In genomic region chr7:38177621-38178003, GRCh38 we compare ENCODE assay signal across 8 cellular contexts. TPM values are rescaled to one million over a fixed set of nuclear protein-coding genes. Genes with fewer than 3 reads are reported as not detected.
DNase-seq lines count a peak whose midpoint lies in the region; ATAC-seq, FAIRE-seq and TF ChIP-seq lines count a peak whose summit lies in the region.

No MANE protein-coding gene starts in this region.

- TF ChIP-seq CTCF in keratinocyte (optimal IDR thresholded peaks at IDR 0.05 in 1 of 3, IDR thresholded peaks at IDR 0.05 in 1 of 3, conservative IDR thresholded peaks at IDR 0.05 in 1 of 3; ENCODE audit: extremely low read depth in 1 of 3, insufficient read depth in 2 of 3, low read length in 3 of 3): no peak

- dilution Hi-C loops in keratinocyte (cut with MboI; ENCODE audit: extremely low pct_ligation_motif_present, low sequenced_read_pairs): no loop called here

- H2AFZ ChIP-seq in keratinocyte (ENCODE audit: control insufficient read depth, low read length): peak overlapping the region; percentile 95

- 5% methylated on average over 15 of the region's 15 CpGs for WGBS in thymus

- no peak for TF ChIP-seq POLR2A in GM12892 (IDR thresholded peaks at IDR 0.05; ENCODE audit: low read depth, low read length)

- H3K4me3 ChIP-seq in keratinocyte (ENCODE audit: control insufficient read depth in 2 of 3, extremely low read depth in 1 of 3, insufficient read depth in 2 of 3, low read depth in 1 of 3, low read length in 3 of 3) (peak overlapping the region; percentile 91 to 93 (median 92)), thymus (ENCODE audit: low read length) (peak overlapping the region; percentile 93)

- H3K27me3 ChIP-seq in keratinocyte (ENCODE audit: control insufficient read depth, extremely low read depth, insufficient read depth, low read length) (no peaks in the 10 kb centered on the region), thymus (ENCODE audit: control insufficient read depth, insufficient read depth) (no peaks in the 10 kb centered on the region)

- no peaks in the 10 kb centered on the region for H4K20me1 ChIP-seq in keratinocyte (ENCODE audit: control insufficient read depth, extremely low read depth, insufficient read depth, low read length)

- FAIRE-seq in keratinocyte (lab: Jason Lieb, UNC) (no peak), GM12892 (lab: Jason Lieb, UNC) (no peak)

- H3K79me2 ChIP-seq in keratinocyte (ENCODE audit: control insufficient read depth, insufficient read depth, low read length): peaks cover 27% of the 10 kb centered on the region

- peaks cover 50% of the 10 kb centered on the region for H3K4me1 Mint-ChIP-seq in activated T-cell treated with anti-CD3 and anti-CD28 coated beads, Interleukin-2, amount 50 U/mL, for 24 hours (ENCODE audit: low read depth)
- peaks cover 45% of the 10 kb centered on the region for H3K4me1 Mint-ChIP-seq in activated T-helper 1 cell treated with anti-CD3 and anti-CD28 coated beads, Interleukin-12 subunit alpha, Interleukin-12 subunit beta, Interleukin-2, Interleukin-4 antibody, amounts not matched to agents 30 ng/mL and 10 ng/mL and 1 ng/mL, durations not matched to agents 14 hours and 24 hours and 36 hours (ENCODE audit: low read depth)

- H3K4me2 ChIP-seq in keratinocyte (ENCODE audit: control insufficient read depth, extremely low read depth, insufficient read depth, low read depth, low read length): peak overlapping the region; percentile 92

- H3K36me3 ChIP-seq in keratinocyte (ENCODE audit: control insufficient read depth in 2 of 2, extremely low read depth in 1 of 2, insufficient read depth in 2 of 2, low read length in 2 of 2) (no peaks in the 10 kb centered on the region), thymus (ENCODE audit: control insufficient read depth, insufficient read depth) (no peaks in the 10 kb centered on the region)

- H3K27me3 Mint-ChIP-seq in activated T-cell treated with anti-CD3 and anti-CD28 coated beads, Interleukin-2, amount 50 U/mL, for 24 hours: peaks cover 16% of the 10 kb centered on the region
- H3K27me3 Mint-ChIP-seq in activated T-helper 1 cell treated with anti-CD3 and anti-CD28 coated beads, Interleukin-12 subunit alpha, Interleukin-12 subunit beta, Interleukin-2, Interleukin-4 antibody, amounts not matched to agents 30 ng/mL and 10 ng/mL and 1 ng/mL, durations not matched to agents 14 hours and 24 hours and 36 hours (ENCODE audit: insufficient read depth): no peaks in the 10 kb centered on the region

- intact Hi-C loops in activated T-helper 1 cell treated with anti-CD3 and anti-CD28 coated beads, Interleukin-12 subunit alpha, Interleukin-12 subunit beta, Interleukin-2, Interleukin-4 antibody, amounts not matched to agents 30 ng/mL and 10 ng/mL and 1 ng/mL, durations not matched to agents 14 hours and 24 hours and 36 hours (cut with micrococcal nuclease): loop anchor here (1.0 to 10.0 kb wide), 9 partner anchors 38 to 1957 kb away; partner anchors contain the start of genes MPLKIP, SUGCT and VPS41

- H3K9ac ChIP-seq in keratinocyte (ENCODE audit: control insufficient read depth, extremely low read depth, insufficient read depth, low read length): peak overlapping the region; percentile 83

- H3K27ac ChIP-seq in keratinocyte (ENCODE audit: control insufficient read depth, insufficient read depth, low read length): peak overlapping the region; percentile 80
- H3K27ac ChIP-seq in thymus (ENCODE audit: low read depth): peak overlapping the region; percentile 78

- H3K9me3 ChIP-seq in keratinocyte (ENCODE audit: control insufficient read depth, low read depth, low read length): no peaks in the 10 kb centered on the region
- H3K9me3 ChIP-seq in thymus (ENCODE audit: control insufficient read depth): no peaks in the 10 kb centered on the region

- H3K27ac Mint-ChIP-seq in activated T-cell treated with anti-CD3 and anti-CD28 coated beads, Interleukin-2, amount 50 U/mL, for 24 hours: peak overlapping the region; percentile 96
- H3K27ac Mint-ChIP-seq in activated T-helper 1 cell treated with anti-CD3 and anti-CD28 coated beads, Interleukin-12 subunit alpha, Interleukin-12 subunit beta, Interleukin-2, Interleukin-4 antibody, amounts not matched to agents 30 ng/mL and 10 ng/mL and 1 ng/mL, durations not matched to agents 14 hours and 24 hours and 36 hours: peak overlapping the region; percentile 76

- H3K4me1 ChIP-seq in keratinocyte (ENCODE audit: control insufficient read depth, extremely low read depth, insufficient read depth, low read length): peaks cover 9% of the 10 kb centered on the region
- H3K4me1 ChIP-seq in thymus (ENCODE audit: control insufficient read depth, insufficient read depth, low read length): peaks cover 6% of the 10 kb centered on the region

- no peaks in the 10 kb centered on the region for H3K9me3 Mint-ChIP-seq in activated T-cell treated with anti-CD3 and anti-CD28 coated beads, Interleukin-2, amount 50 U/mL, for 24 hours
- H3K9me3 Mint-ChIP-seq in activated T-helper 1 cell treated with anti-CD3 and anti-CD28 coated beads, Interleukin-12 subunit alpha, Interleukin-12 subunit beta, Interleukin-2, Interleukin-4 antibody, amounts not matched to agents 30 ng/mL and 10 ng/mL and 1 ng/mL, durations not matched to agents 14 hours and 24 hours and 36 hours: no peaks in the 10 kb centered on the region

- peak overlapping the region; percentile 96 for H3K4me3 Mint-ChIP-seq in activated T-cell treated with anti-CD3 and anti-CD28 coated beads, Interleukin-2, amount 50 U/mL, for 24 hours
- H3K4me3 Mint-ChIP-seq in activated T-helper 1 cell treated with anti-CD3 and anti-CD28 coated beads, Interleukin-12 subunit alpha, Interleukin-12 subunit beta, Interleukin-2, Interleukin-4 antibody, amounts not matched to agents 30 ng/mL and 10 ng/mL and 1 ng/mL, durations not matched to agents 14 hours and 24 hours and 36 hours: peak overlapping the region; percentile 94

- peaks cover 10% of the 10 kb centered on the region for H3K36me3 Mint-ChIP-seq in activated T-cell treated with anti-CD3 and anti-CD28 coated beads, Interleukin-2, amount 50 U/mL, for 24 hours (ENCODE audit: low read depth)
- H3K36me3 Mint-ChIP-seq in activated T-helper 1 cell treated with anti-CD3 and anti-CD28 coated beads, Interleukin-12 subunit alpha, Interleukin-12 subunit beta, Interleukin-2, Interleukin-4 antibody, amounts not matched to agents 30 ng/mL and 10 ng/mL and 1 ng/mL, durations not matched to agents 14 hours and 24 hours and 36 hours (ENCODE audit: low read depth): peaks cover 2% of the 10 kb centered on the region

- DNase-seq in activated T-cell treated with anti-CD3 and anti-CD28 coated beads, Interleukin-2, amount 50 U/mL, for 24 hours: no peak
- DNase-seq in activated T-cell treated with anti-CD3 and anti-CD28 coated beads for 4 hours: no peak
- no peak for DNase-seq in activated T-helper 1 cell treated with anti-CD3 and anti-CD28 coated beads, Interleukin-12 subunit alpha, Interleukin-12 subunit beta, Interleukin-2, Interleukin-4 antibody, amounts not matched to agents 30 ng/mL and 10 ng/mL and 1 ng/mL, durations not matched to agents 14 hours and 24 hours and 36 hours (ENCODE audit: low spot score)
- DNase-seq in keratinocyte (ENCODE audit: low read depth, low spot score): no peak
- DNase-seq in GM12892 (ENCODE audit: insufficient read length): no peak
- DNase-seq in NCI-H748 treated with DMSO at 0.1 percent for 48 hours (lab: John Stamatoyannopoulos, UW): no peak

- no peak for ATAC-seq in HG02973 (IDR thresholded peaks at IDR 0.05; ENCODE audit: unreplicated experiment)

- no peaks in the 10 kb centered on the region for H3K9me1 ChIP-seq in keratinocyte (ENCODE audit: control insufficient read depth, extremely low read depth, insufficient read depth, low read length)

RNA-seq across cellular contexts. Expression of gene STARD3NL, which starts 0.4 kb away (rescaled TPM):
- total RNA-seq in activated T-helper 1 cell treated with anti-CD3 and anti-CD28 coated beads, Interleukin-12 subunit alpha, Interleukin-12 subunit beta, Interleukin-2, Interleukin-4 antibody, amounts not matched to agents 30 ng/mL and 10 ng/mL and 1 ng/mL, durations not matched to agents 14 hours and 24 hours and 36 hours: 28.5 and 31.5 TPM in 2 replicates
- polyA plus RNA-seq in keratinocyte (28.3 to 45.1 TPM (median 32.8 TPM) in 3 replicates), thymus (28.8 TPM)
- polyA plus RNA-seq in keratinocyte (2011; ENCODE audit: low read depth): 7.7 TPM
- 24.7 and 39.8 TPM in 2 replicates for polyA plus RNA-seq in keratinocyte (2011; cell fraction: cytosol; rRNA removed)
- 13.0 and 14.4 TPM in 2 replicates for polyA plus RNA-seq in keratinocyte (2011; cell fraction: nucleus; rRNA removed)
- 7.9 and 26.4 TPM in 2 replicates for polyA plus RNA-seq in keratinocyte (2012; ENCODE audit: low replicate concordance)
- polyA minus RNA-seq in keratinocyte: 5.8 to 17.8 TPM (median 12.1 TPM) in 3 replicates
- polyA minus RNA-seq in keratinocyte (2011; cell fraction: cytosol; rRNA and poly(A)+ RNA removed): 11.5 TPM
- polyA minus RNA-seq in keratinocyte (2011; cell fraction: nucleus; rRNA and poly(A)+ RNA removed): 6.1 and 7.9 TPM in 2 replicates
- polyA plus RNA-seq in GM12892 (2012; ENCODE audit: missing spikeins): 41.7 TPM
